In genomic region chr5:150356575-150357284, GRCh38 we compare ENCODE assay signal across 1 cellular context.
TF ChIP-seq lines count a peak whose summit lies in the region.

No MANE protein-coding gene starts in this region.

TF ChIP-seq in H1, 55 proteins besides CTCF, POLR2A, EP300 and RAD21:
- TF ChIP-seq PHF8 (conservative IDR thresholded peaks at IDR 0.05; ENCODE audit: low read depth, low read length), result no peak
- TF ChIP-seq RFX5 (IDR thresholded peaks at IDR 0.05; ENCODE audit: borderline replicate concordance, low read depth, low read length), result no peak
- no peak for TF ChIP-seq SP4 (IDR thresholded peaks at IDR 0.05; ENCODE audit: low read length)
- TF ChIP-seq TCF12 (IDR thresholded peaks at IDR 0.05; ENCODE audit: low read depth, low read length), result no peak
- no peak for TF ChIP-seq EGR1 (IDR thresholded peaks at IDR 0.05; ENCODE audit: borderline replicate concordance, low read depth, low read length)
- TF ChIP-seq HDAC2 (IDR thresholded peaks at IDR 0.05; ENCODE audit: borderline replicate concordance in 1 of 2, low read depth in 2 of 2, low read length in 2 of 2), result no peak
- TF ChIP-seq TEAD4 (IDR thresholded peaks at IDR 0.05; ENCODE audit: low read depth, low read length), result no peak
- no peak for TF ChIP-seq RNF2 (IDR thresholded peaks at IDR 0.05; ENCODE audit: borderline replicate concordance, low read depth, low read length, missing control alignments, poor library complexity, severe bottlenecking)
- no peak for TF ChIP-seq SP1 (IDR thresholded peaks at IDR 0.05; ENCODE audit: low read depth, low read length)
- no peak for TF ChIP-seq SP2 (IDR thresholded peaks at IDR 0.05; ENCODE audit: low read length)
- TF ChIP-seq HDAC6 (IDR thresholded peaks at IDR 0.05; ENCODE audit: low read depth, low read length), result no peak
- no peak for TF ChIP-seq JUN (IDR thresholded peaks at IDR 0.05; ENCODE audit: low read depth, low read length)
- no peak for TF ChIP-seq JUND (IDR thresholded peaks at IDR 0.05; ENCODE audit: low read length)
- TF ChIP-seq SIN3A (conservative IDR thresholded peaks at IDR 0.05 in 1 of 2, IDR thresholded peaks at IDR 0.05 in 1 of 2; ENCODE audit: low read depth in 1 of 2, low read length in 2 of 2), result no peak
- no peak for TF ChIP-seq YY1 (IDR thresholded peaks at IDR 0.05; ENCODE audit: low read depth, low read length)
- TF ChIP-seq TAF7 (optimal IDR thresholded peaks at IDR 0.05; ENCODE audit: borderline replicate concordance, low read depth, low read length), result no peak
- TF ChIP-seq SAP30 (IDR thresholded peaks at IDR 0.05; ENCODE audit: insufficient read depth, insufficient replicate concordance, low read length), result no peak
- no peak for TF ChIP-seq E2F6 (IDR thresholded peaks at IDR 0.05)
